7 cellular contexts compared by ENCODE assay signal in the genomic region with DNA sequence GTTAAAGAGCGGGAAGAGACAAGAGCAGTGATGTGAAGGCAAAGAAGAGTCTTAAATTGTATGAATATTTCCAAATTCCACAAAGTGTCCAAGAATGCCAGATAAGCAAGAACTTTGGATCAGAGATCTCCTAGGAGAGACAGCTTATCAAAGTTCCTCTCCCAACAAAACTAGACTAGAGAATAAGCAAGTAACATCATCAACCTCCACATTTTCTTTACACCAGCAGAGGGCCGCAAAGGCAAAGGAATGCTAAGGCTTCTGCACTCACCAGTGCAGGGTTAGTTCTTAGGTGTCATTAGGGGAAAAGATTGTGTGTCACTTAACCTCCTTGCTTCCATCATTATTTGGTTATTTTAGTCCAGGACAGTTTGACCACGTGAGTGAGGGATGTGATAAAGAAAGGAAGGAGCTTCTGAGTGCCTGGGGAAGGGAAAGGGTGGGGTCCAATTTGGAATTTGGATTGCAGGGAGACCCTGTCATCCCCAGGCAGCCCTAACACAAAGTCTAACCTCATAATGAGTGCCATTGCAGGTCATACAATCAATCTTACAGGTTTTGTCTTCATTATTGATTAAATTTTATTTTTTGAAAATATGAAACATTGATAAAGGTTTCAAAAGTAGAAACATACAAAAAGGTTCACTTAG.
DNase-seq lines count a peak whose midpoint lies in the region; TF ChIP-seq lines count a peak whose summit lies in the region.

No MANE protein-coding gene starts in this region.

- no peaks in the 10 kb centered on the region for H3K4me1 ChIP-seq in HEK293 (ENCODE audit: control insufficient read depth, insufficient read depth, low read length)

- POLR2A ChIA-PET in HEK293 (lab: Yijun Ruan, JAX): interaction anchor here (0.6 kb wide), 1 partner anchor 175 kb away, joined by 3 read pairs; a partner anchor contains a TSS

- H3K9me3 ChIP-seq in HEK293 (ENCODE audit: control insufficient read depth, insufficient read depth, low read depth, low read length): no peaks in the 10 kb centered on the region

- TF ChIP-seq CTCF in GM12874 (IDR thresholded peaks at IDR 0.05; ENCODE audit: insufficient read depth, low read depth, low read length) (peak; percentile 66), HEK293 (tag by site-specific recombination; IDR thresholded peaks at IDR 0.05) (peak; percentile 78)

- H3K27ac ChIP-seq in HEK293 (ENCODE audit: extremely low read depth, low read depth, low read length): no peak overlapping the region

- no peak overlapping the region for H3K4me3 ChIP-seq in HEK293 (ENCODE audit: low read depth, low read length)

- DNase-seq in NCI-H1092 treated with DMSO at 0.1 percent for 48 hours (lab: John Stamatoyannopoulos, UW) (peak; percentile 59), T-helper 22 cell (ENCODE audit: low read depth) (peak; percentile 13), astrocyte of the hippocampus (ENCODE audit: low read depth, low spot score) (peak; percentile 76), hippocampal formation (lab: John Stamatoyannopoulos, UW) (peak; percentile 57 to 58)
- peak; percentile 46 for DNase-seq in stimulated activated CD4-positive, alpha-beta T cell treated with anti-CD3 and anti-CD28 coated beads, Interleukin-12 subunit alpha, Interleukin-12 subunit beta, amount 100 ng/mL, for 4 hours

- CTCF ChIA-PET in HEK293 (lab: Yijun Ruan, JAX): interaction anchor here (0.5 to 1.6 kb wide), 21 partner anchors 9 to 329 kb away, joined by 3 to 7 read pairs (median 3); no protein-coding TSS in a partner anchor

- H3K36me3 ChIP-seq in HEK293 (ENCODE audit: control insufficient read depth in 2 of 2, insufficient read depth in 1 of 2, low read length in 2 of 2): no peaks in the 10 kb centered on the region

TF ChIP-seq in HEK293, 187 proteins besides CTCF, POLR2A, EP300 and RAD21:
- TF ChIP-seq ZNF140 (tag by site-specific recombination; IDR thresholded peaks at IDR 0.05) (no peak), ZNF266 (tag by site-specific recombination; IDR thresholded peaks at IDR 0.05; ENCODE audit: low read depth) (no peak), ZBTB17 (tag by site-specific recombination; IDR thresholded peaks at IDR 0.05) (0 out of 2 replicates have a peak, but pooled peaks have one; percentile 15), ZNF660 (tag by site-specific recombination; IDR thresholded peaks at IDR 0.05) (peak; percentile 52; the same call in 1 of the 2 replicates), ZSCAN30 (tag by site-specific recombination; IDR thresholded peaks at IDR 0.05) (peak; percentile 17; the same call in 1 of the 2 replicates), ZNF654 (tag by site-specific recombination; IDR thresholded peaks at IDR 0.05; ENCODE audit: low read depth) (peak; percentile 82), ZNF510 (tag by site-specific recombination; IDR thresholded peaks at IDR 0.05; ENCODE audit: insufficient replicate concordance) (no peak), ZNF610 (tag by site-specific recombination; IDR thresholded peaks at IDR 0.05; ENCODE audit: borderline replicate concordance) (no peak), ZNF707 (tag by site-specific recombination; IDR thresholded peaks at IDR 0.05) (no peak), ZNF555 (tag by site-specific recombination; conservative IDR thresholded peaks at IDR 0.05) (no peak)
- TF ChIP-seq, protein P1, sequence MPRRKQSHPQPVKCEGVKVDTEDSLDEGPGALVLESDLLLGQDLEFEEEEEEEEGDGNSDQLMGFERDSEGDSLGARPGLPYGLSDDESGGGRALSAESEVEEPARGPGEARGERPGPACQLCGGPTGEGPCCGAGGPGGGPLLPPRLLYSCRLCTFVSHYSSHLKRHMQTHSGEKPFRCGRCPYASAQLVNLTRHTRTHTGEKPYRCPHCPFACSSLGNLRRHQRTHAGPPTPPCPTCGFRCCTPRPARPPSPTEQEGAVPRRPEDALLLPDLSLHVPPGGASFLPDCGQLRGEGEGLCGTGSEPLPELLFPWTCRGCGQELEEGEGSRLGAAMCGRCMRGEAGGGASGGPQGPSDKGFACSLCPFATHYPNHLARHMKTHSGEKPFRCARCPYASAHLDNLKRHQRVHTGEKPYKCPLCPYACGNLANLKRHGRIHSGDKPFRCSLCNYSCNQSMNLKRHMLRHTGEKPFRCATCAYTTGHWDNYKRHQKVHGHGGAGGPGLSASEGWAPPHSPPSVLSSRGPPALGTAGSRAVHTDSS (tag by site-specific recombination; IDR thresholded peaks at IDR 0.05): no peak
- TF ChIP-seq, protein P2, sequence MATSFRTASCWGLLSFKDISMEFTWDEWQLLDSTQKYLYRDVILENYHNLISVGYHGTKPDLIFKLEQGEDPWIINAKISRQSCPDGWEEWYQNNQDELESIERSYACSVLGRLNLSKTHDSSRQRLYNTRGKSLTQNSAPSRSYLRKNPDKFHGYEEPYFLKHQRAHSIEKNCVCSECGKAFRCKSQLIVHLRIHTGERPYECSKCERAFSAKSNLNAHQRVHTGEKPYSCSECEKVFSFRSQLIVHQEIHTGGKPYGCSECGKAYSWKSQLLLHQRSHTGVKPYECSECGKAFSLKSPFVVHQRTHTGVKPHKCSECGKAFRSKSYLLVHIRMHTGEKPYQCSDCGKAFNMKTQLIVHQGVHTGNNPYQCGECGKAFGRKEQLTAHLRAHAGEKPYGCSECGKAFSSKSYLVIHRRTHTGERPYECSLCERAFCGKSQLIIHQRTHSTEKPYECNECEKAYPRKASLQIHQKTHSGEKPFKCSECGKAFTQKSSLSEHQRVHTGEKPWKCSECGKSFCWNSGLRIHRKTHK (tag by site-specific recombination; IDR thresholded peaks at IDR 0.05): no peak

Comparison
In these comparisons a context has a peak if more than half of its experiments do, and no peak if none do; other contexts are left out.
1. DNase-seq: peak in every context shown above with its lines; median percentile 76 in astrocyte of the hippocampus; 59 in NCI-H1092 treated with DMSO at 0.1 percent for 48 hours; 58 in hippocampal formation; 46 in stimulated activated CD4-positive, alpha-beta T cell treated with anti-CD3 and anti-CD28 coated beads, Interleukin-12 subunit alpha, Interleukin-12 subunit beta, amount 100 ng/mL, for 4 hours; 13 in T-helper 22 cell.